ENCODE assay signal across 1 cellular context in the genomic region with DNA sequence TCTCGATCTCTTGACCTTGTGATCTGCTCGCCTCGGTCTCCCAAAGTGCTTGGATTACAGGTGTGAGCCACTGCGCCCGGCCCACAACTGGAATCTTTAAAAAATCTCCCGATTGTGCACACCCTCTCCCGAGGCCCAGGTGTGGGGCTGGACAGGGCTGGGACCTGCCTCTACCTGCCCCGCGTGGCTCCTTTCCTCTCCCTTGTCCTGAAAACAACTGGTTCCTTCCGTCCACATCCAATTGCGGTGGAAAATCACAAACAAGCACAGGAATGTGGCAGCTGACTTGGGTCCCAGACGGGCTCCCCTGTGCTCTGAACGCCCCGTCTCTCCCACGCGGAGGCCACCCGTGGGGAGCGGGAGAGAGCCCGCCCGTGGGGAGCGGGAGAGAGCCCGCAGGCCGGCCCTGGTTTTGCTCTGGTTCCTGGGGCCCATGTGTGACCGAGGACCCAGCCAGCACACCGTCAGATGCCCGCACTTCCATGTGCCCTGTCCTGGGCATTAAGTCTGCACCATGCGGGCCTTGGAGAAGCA.
TF ChIP-seq lines count a peak whose summit lies in the region.

No MANE protein-coding gene starts in this region.

TF ChIP-seq in WTC11, 78 proteins besides CTCF, POLR2A, EP300 and RAD21 (continued from another document):
- TF ChIP-seq, protein P1, sequence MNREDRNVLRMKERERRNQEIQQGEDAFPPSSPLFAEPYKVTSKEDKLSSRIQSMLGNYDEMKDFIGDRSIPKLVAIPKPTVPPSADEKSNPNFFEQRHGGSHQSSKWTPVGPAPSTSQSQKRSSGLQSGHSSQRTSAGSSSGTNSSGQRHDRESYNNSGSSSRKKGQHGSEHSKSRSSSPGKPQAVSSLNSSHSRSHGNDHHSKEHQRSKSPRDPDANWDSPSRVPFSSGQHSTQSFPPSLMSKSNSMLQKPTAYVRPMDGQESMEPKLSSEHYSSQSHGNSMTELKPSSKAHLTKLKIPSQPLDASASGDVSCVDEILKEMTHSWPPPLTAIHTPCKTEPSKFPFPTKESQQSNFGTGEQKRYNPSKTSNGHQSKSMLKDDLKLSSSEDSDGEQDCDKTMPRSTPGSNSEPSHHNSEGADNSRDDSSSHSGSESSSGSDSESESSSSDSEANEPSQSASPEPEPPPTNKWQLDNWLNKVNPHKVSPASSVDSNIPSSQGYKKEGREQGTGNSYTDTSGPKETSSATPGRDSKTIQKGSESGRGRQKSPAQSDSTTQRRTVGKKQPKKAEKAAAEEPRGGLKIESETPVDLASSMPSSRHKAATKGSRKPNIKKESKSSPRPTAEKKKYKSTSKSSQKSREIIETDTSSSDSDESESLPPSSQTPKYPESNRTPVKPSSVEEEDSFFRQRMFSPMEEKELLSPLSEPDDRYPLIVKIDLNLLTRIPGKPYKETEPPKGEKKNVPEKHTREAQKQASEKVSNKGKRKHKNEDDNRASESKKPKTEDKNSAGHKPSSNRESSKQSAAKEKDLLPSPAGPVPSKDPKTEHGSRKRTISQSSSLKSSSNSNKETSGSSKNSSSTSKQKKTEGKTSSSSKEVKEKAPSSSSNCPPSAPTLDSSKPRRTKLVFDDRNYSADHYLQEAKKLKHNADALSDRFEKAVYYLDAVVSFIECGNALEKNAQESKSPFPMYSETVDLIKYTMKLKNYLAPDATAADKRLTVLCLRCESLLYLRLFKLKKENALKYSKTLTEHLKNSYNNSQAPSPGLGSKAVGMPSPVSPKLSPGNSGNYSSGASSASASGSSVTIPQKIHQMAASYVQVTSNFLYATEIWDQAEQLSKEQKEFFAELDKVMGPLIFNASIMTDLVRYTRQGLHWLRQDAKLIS (CRISPR knock-in tag; IDR thresholded peaks at IDR 0.05; ENCODE audit: borderline replicate concordance), result no peak
- no peak for TF ChIP-seq CREB1 (CRISPR knock-in tag; IDR thresholded peaks at IDR 0.05)
- TF ChIP-seq, protein P2, sequence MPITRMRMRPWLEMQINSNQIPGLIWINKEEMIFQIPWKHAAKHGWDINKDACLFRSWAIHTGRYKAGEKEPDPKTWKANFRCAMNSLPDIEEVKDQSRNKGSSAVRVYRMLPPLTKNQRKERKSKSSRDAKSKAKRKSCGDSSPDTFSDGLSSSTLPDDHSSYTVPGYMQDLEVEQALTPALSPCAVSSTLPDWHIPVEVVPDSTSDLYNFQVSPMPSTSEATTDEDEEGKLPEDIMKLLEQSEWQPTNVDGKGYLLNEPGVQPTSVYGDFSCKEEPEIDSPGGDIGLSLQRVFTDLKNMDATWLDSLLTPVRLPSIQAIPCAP (CRISPR knock-in tag; IDR thresholded peaks at IDR 0.05), result no peak
- TF ChIP-seq ZNF219 (CRISPR knock-in tag; IDR thresholded peaks at IDR 0.05; ENCODE audit: borderline replicate concordance), result no peak
- TF ChIP-seq, protein P3, sequence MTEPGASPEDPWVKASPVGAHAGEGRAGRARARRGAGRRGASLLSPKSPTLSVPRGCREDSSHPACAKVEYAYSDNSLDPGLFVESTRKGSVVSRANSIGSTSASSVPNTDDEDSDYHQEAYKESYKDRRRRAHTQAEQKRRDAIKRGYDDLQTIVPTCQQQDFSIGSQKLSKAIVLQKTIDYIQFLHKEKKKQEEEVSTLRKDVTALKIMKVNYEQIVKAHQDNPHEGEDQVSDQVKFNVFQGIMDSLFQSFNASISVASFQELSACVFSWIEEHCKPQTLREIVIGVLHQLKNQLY (CRISPR knock-in tag; IDR thresholded peaks at IDR 0.05), result no peak
- no peak for TF ChIP-seq GRHL2 (CRISPR knock-in tag; IDR thresholded peaks at IDR 0.05; ENCODE audit: insufficient replicate concordance, severe bottlenecking)
- TF ChIP-seq, protein P4, sequence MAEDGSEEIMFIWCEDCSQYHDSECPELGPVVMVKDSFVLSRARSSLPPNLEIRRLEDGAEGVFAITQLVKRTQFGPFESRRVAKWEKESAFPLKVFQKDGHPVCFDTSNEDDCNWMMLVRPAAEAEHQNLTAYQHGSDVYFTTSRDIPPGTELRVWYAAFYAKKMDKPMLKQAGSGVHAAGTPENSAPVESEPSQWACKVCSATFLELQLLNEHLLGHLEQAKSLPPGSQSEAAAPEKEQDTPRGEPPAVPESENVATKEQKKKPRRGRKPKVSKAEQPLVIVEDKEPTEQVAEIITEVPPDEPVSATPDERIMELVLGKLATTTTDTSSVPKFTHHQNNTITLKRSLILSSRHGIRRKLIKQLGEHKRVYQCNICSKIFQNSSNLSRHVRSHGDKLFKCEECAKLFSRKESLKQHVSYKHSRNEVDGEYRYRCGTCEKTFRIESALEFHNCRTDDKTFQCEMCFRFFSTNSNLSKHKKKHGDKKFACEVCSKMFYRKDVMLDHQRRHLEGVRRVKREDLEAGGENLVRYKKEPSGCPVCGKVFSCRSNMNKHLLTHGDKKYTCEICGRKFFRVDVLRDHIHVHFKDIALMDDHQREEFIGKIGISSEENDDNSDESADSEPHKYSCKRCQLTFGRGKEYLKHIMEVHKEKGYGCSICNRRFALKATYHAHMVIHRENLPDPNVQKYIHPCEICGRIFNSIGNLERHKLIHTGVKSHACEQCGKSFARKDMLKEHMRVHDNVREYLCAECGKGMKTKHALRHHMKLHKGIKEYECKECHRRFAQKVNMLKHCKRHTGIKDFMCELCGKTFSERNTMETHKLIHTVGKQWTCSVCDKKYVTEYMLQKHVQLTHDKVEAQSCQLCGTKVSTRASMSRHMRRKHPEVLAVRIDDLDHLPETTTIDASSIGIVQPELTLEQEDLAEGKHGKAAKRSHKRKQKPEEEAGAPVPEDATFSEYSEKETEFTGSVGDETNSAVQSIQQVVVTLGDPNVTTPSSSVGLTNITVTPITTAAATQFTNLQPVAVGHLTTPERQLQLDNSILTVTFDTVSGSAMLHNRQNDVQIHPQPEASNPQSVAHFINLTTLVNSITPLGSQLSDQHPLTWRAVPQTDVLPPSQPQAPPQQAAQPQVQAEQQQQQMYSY (CRISPR knock-in tag; IDR thresholded peaks at IDR 0.05), result no peak
- TF ChIP-seq, protein P5, sequence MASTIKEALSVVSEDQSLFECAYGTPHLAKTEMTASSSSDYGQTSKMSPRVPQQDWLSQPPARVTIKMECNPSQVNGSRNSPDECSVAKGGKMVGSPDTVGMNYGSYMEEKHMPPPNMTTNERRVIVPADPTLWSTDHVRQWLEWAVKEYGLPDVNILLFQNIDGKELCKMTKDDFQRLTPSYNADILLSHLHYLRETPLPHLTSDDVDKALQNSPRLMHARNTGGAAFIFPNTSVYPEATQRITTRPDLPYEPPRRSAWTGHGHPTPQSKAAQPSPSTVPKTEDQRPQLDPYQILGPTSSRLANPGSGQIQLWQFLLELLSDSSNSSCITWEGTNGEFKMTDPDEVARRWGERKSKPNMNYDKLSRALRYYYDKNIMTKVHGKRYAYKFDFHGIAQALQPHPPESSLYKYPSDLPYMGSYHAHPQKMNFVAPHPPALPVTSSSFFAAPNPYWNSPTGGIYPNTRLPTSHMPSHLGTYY (CRISPR knock-in tag; IDR thresholded peaks at IDR 0.05), result no peak
- TF ChIP-seq TEAD4 (CRISPR knock-in tag; IDR thresholded peaks at IDR 0.05), result no peak
- TF ChIP-seq NFE2L1 (CRISPR knock-in tag; IDR thresholded peaks at IDR 0.05), result no peak
